In genomic region chr5:40682431-40683017, GRCh38 we compare ENCODE assay signal across 10 cellular contexts. TPM values are rescaled to one million over a fixed set of nuclear protein-coding genes. Genes with fewer than 3 reads are reported as not detected.
DNase-seq lines count a peak whose midpoint lies in the region; FAIRE-seq lines count a peak whose summit lies in the region.
"Had no signal": no experiment of that assay in that cellular context is flagged by ENCODE, and none has a peak within 500 bp of the region (broad histone marks: within the 10 kb centered on the region; RNA-seq: fewer than 3 reads in every experiment).

No MANE protein-coding gene starts in this region.

- CTCF ChIA-PET in activated naive CD4-positive, alpha-beta T cell treated with anti-CD3 and anti-CD28 coated beads, Interleukin-2, amount 10 ng/mL, durations not matched to agents 7 days and 5 days (lab: Charles Lee): interaction anchor here (0.7 kb wide), 1 partner anchor 245 kb away, joined by 3 read pairs; no protein-coding TSS in a partner anchor

- H3K36me3 ChIP-seq in thymus (ENCODE audit: control insufficient read depth, insufficient read depth): peaks cover 7% of the 10 kb centered on the region

- H3K4me1 Mint-ChIP-seq in activated naive CD4-positive, alpha-beta T cell treated with anti-CD3 and anti-CD28 coated beads, Interleukin-2, amount 10 ng/mL, durations not matched to agents 7 days and 5 days: peaks cover 52% of the 10 kb centered on the region

- H3K4me1 ChIP-seq in thymus (ENCODE audit: control insufficient read depth, insufficient read depth, low read length): peaks cover 10% of the 10 kb centered on the region

- no peaks in the 10 kb centered on the region for H3K27me3 Mint-ChIP-seq in activated naive CD4-positive, alpha-beta T cell treated with anti-CD3 and anti-CD28 coated beads, Interleukin-2, amount 10 ng/mL, durations not matched to agents 7 days and 5 days

- no peaks in the 10 kb centered on the region for H3K9me3 Mint-ChIP-seq in activated naive CD4-positive, alpha-beta T cell treated with anti-CD3 and anti-CD28 coated beads, Interleukin-2, amount 10 ng/mL, durations not matched to agents 7 days and 5 days

- 9% methylated on average over 10 of the region's 10 CpGs for WGBS in thymus

- H3K9me3 ChIP-seq in thymus (ENCODE audit: control insufficient read depth): no peaks in the 10 kb centered on the region

- no peak for FAIRE-seq in urothelium cell line (lab: Jason Lieb, UNC)

- H3K27ac ChIP-seq in thymus (ENCODE audit: low read depth): peak overlapping the region; percentile 99
- H3K27ac ChIP-seq: C4-2B had no signal

- H3K36me3 Mint-ChIP-seq in activated naive CD4-positive, alpha-beta T cell treated with anti-CD3 and anti-CD28 coated beads, Interleukin-2, amount 10 ng/mL, durations not matched to agents 7 days and 5 days: peaks cover 65% of the 10 kb centered on the region

- H3K4me3 ChIP-seq in thymus (ENCODE audit: low read length): peak overlapping the region; percentile 88

- H3K27me3 ChIP-seq in thymus (ENCODE audit: control insufficient read depth, insufficient read depth): no peaks in the 10 kb centered on the region

- no peak for DNase-seq in activated naive CD4-positive, alpha-beta T cell treated with anti-CD3 and anti-CD28 coated beads, Interleukin-2, amount 10 ng/mL, durations not matched to agents 7 days and 5 days
- DNase-seq in activated naive CD4-positive, alpha-beta T cell treated with Interleukin-2 at 50 U/mL for 16 hours: no peak
- DNase-seq in amniotic epithelial cell (ENCODE audit: low read depth) (peak; percentile 81), lung microvascular endothelial cell (ENCODE audit: low read depth in 2 of 2) (peak; percentile 33 to 67), NAMALWA (ENCODE audit: low spot score) (no peak), urothelium cell line (ENCODE audit: low spot score) (no peak), DMS 273 (lab: John Stamatoyannopoulos, UW; ENCODE audit: unreplicated experiment) (no peak)
- DNase-seq: NCI-H446 had no signal

- peak overlapping the region; percentile 98 for H3K27ac Mint-ChIP-seq in activated naive CD4-positive, alpha-beta T cell treated with anti-CD3 and anti-CD28 coated beads, Interleukin-2, amount 10 ng/mL, durations not matched to agents 7 days and 5 days

- H3K4me3 Mint-ChIP-seq in activated naive CD4-positive, alpha-beta T cell treated with anti-CD3 and anti-CD28 coated beads, Interleukin-2, amount 10 ng/mL, durations not matched to agents 7 days and 5 days: peak overlapping the region; percentile 99

RNA-seq across cellular contexts. Expression of gene PTGER4, which starts 2.8 kb away (rescaled TPM):
- total RNA-seq in lung microvascular endothelial cell: 5.2 and 7.6 TPM in 2 replicates
- polyA plus RNA-seq in thymus: 25.2 TPM

Comparison
In these comparisons a context has a peak if more than half of its experiments do, and no peak if none do; other contexts are left out.
1. DNase-seq: peak in amniotic epithelial cell (single experiment) and lung microvascular endothelial cell (2 of 2); none in activated naive CD4-positive, alpha-beta T cell treated with anti-CD3 and anti-CD28 coated beads, Interleukin-2, amount 10 ng/mL, durations not matched to agents 7 days and 5 days (single experiment), activated naive CD4-positive, alpha-beta T cell treated with Interleukin-2 at 50 U/mL for 16 hours (single experiment), NAMALWA (single experiment), urothelium cell line (single experiment) and DMS 273 (single experiment).